8 cellular contexts compared by ENCODE assay signal in genomic region chr4:31585503-31585902, GRCh38.
"Had no signal": no experiment of that assay in that cellular context is flagged by ENCODE, and none has a peak within 500 bp of the region (broad histone marks: within the 10 kb centered on the region; RNA-seq: fewer than 3 reads in every experiment).

No MANE protein-coding gene starts in this region.

- DNase-seq: GDM1, GF-D8 had no signal

- ATAC-seq: GM12878 had no signal

- FAIRE-seq: G401.6, GM12878, GM12891, GM12892, GM18507, GM19239 had no signal

- H3K4me3 ChIP-seq: GM12878 had no signal
